38 cellular contexts compared by ENCODE assay signal in the genomic region with DNA sequence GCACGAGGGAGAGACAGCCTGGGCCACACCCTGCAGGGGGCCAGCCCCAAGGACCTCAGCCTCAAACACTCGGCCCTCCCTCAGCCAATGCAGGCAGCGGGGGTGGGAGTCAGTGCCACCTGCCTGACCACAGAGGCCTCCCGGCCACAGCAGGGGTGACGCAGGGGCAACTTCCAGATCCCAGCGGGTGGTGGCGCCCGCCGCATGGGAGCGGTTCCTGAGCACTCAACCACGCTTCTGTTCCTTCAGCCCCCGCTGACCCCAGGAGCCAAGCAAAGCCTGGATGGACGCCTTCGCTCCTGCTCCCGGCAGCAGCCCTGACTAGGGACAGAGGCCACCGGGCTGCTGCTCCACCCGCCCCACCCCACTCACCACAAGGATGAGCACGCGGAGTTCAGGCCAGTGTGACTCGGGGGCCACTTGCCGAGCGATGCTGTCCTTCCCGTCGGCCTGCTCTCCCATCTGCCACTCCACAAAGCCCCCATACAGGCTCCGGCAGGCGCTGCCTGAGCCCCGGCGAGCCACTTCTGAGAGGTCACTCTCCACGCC. TPM values are rescaled to one million over a fixed set of nuclear protein-coding genes. Genes with fewer than 3 reads are reported as not detected.
"Had no signal": no experiment of that assay in that cellular context is flagged by ENCODE, and none has a peak within 500 bp of the region (broad histone marks: within the 10 kb centered on the region; RNA-seq: fewer than 3 reads in every experiment).

No MANE protein-coding gene starts in this region.

- H3K36me3 ChIP-seq: vagina had no signal

- H3K9me3 ChIP-seq: gastroesophageal sphincter, psoas muscle, vagina had no signal

- H3K4me3 ChIP-seq: coronary artery, dorsolateral prefrontal cortex, gastroesophageal sphincter, hepatocyte, psoas muscle, smooth muscle cell, vagina had no signal

- FAIRE-seq: astrocyte had no signal

- H3K27ac ChIP-seq: brain microvascular endothelial cell, coronary artery, dorsolateral prefrontal cortex, gastroesophageal sphincter, hepatocyte, parathyroid adenoma, psoas muscle, vagina, VCaP had no signal

- H2AFZ ChIP-seq: hepatocyte, parathyroid adenoma had no signal

- H3K27me3 ChIP-seq: brain microvascular endothelial cell, dorsolateral prefrontal cortex, hepatocyte, vagina had no signal

- DNase-seq: activated CD4-positive, alpha-beta memory T cell treated with anti-CD3 and anti-CD28 coated beads for 36 hours; activated CD4-positive, alpha-beta T cell treated with anti-CD3 and anti-CD28 coated beads for 48 hours; activated CD8-positive, alpha-beta memory T cell treated with anti-CD3 and anti-CD28 coated beads, Interleukin-2, amount 50 U/mL, for 4 hours; activated gamma-delta T cell; activated naive CD4-positive, alpha-beta T cell treated with anti-CD3 and anti-CD28 coated beads, Interleukin-2, amount 10 ng/mL, durations not matched to agents 7 days and 5 days; activated naive CD8-positive, alpha-beta T cell treated with anti-CD3 and anti-CD28 coated beads, Interleukin-2, amount 10 ng/mL, durations not matched to agents 7 days and 5 days; activated T-cell treated with anti-CD3 and anti-CD28 coated beads, Interleukin-2, amount 50 U/mL, for 1 hour; amniotic stem cell; brain microvascular endothelial cell; dorsolateral prefrontal cortex; effector memory CD4-positive, alpha-beta T cell; islet precursor cell; left cardiac atrium; left ventricle myocardium superior; nucleus accumbens; psoas muscle; stimulated activated CD4-positive, alpha-beta T cell treated with anti-CD3 and anti-CD28 coated beads, Interleukin-1b, Interleukin-23, amount 100 ng/mL, for 48 hours; stimulated activated CD4-positive, alpha-beta T cell treated with anti-CD3 and anti-CD28 coated beads, Interleukin-4, amount 100 ng/mL, for 4 hours; stimulated activated CD8-positive, alpha-beta memory T cell treated with anti-CD3 and anti-CD28 coated beads, Interleukin-4, amount 100 ng/mL, for 48 hours; stimulated activated naive CD8-positive, alpha-beta T cell treated with anti-CD3 and anti-CD28 coated beads, Interleukin-15, amount 100 ng/mL, for 72 hours; substantia nigra had no signal

- H3K4me2 ChIP-seq: hepatocyte, smooth muscle cell had no signal

- H3K79me2 ChIP-seq: parathyroid adenoma had no signal

- ATAC-seq: activated CD4-positive, CD25-positive, alpha-beta regulatory T cell treated with anti-CD3 and anti-CD28 coated beads, Interleukin-2, amount 50 U/mL, for 24 hours; gastroesophageal sphincter; left cardiac atrium; left ventricle myocardium superior; psoas muscle; stimulated activated memory B cell treated with anti-CD40 and anti-IgM and Interleukin-4, amounts not matched to agents 10 μg/mL and 1 μg/mL and 100 μg/mL, for 72 hours; stimulated activated naive CD8-positive, alpha-beta T cell treated with anti-CD3 and anti-CD28 coated beads, Interleukin-15, amount 100 ng/mL, for 72 hours had no signal

- H3K9ac ChIP-seq: parathyroid adenoma had no signal

RNA-seq across cellular contexts. Expression of a gene that starts 17.4 kb away (rescaled TPM):
- total RNA-seq: activated CD8-positive, alpha-beta memory T cell treated with anti-CD3 and anti-CD28 coated beads for 36 hours; activated T-helper 1 cell treated with anti-CD3 and anti-CD28 coated beads, Interleukin-12 subunit alpha, Interleukin-12 subunit beta, Interleukin-2, Interleukin-4 antibody, amounts not matched to agents 30 ng/mL and 10 ng/mL and 1 ng/mL, durations not matched to agents 14 hours and 24 hours and 36 hours; cardiac septum; cerebellum; gastroesophageal sphincter; hepatocyte; left cardiac atrium; left ventricle myocardium superior; lung microvascular endothelial cell; mucosa of gallbladder; psoas muscle; smooth muscle cell; vagina had no signal
- polyA plus RNA-seq: neural cell, psoas muscle, smooth muscle cell had no signal

RNA-seq across cellular contexts. Expression of a gene that starts 30.5 kb away (rescaled TPM):
- total RNA-seq: cerebellum, vagina had no signal
- polyA plus RNA-seq: neural cell had no signal
